1 cellular context compared by ENCODE assay signal in genomic region chr2:105070010-105070865, GRCh38.
TF ChIP-seq lines count a peak whose summit lies in the region.

No MANE protein-coding gene starts in this region.

TF ChIP-seq in GM12878, 131 proteins besides CTCF, POLR2A, EP300 and RAD21:
- no peak for TF ChIP-seq SUPT20H (IDR thresholded peaks at IDR 0.05; ENCODE audit: borderline replicate concordance, control insufficient read depth, low read depth, low read length)
- TF ChIP-seq SPI1 (IDR thresholded peaks at IDR 0.05; ENCODE audit: borderline replicate concordance, insufficient read depth, low read depth, low read length) = no peak
- TF ChIP-seq NFYA (IDR thresholded peaks at IDR 0.05; ENCODE audit: borderline replicate concordance, low read depth, low read length) = no peak
- TF ChIP-seq MYB (IDR thresholded peaks at IDR 0.05; ENCODE audit: borderline replicate concordance, low read depth, low read length) = no peak
- TF ChIP-seq USF2 (IDR thresholded peaks at IDR 0.05; ENCODE audit: borderline replicate concordance, low read depth, low read length) = no peak
- TF ChIP-seq ZSCAN29 (IDR thresholded peaks at IDR 0.05) = no peak
- no peak for TF ChIP-seq MLLT1 (IDR thresholded peaks at IDR 0.05)
- TF ChIP-seq FOXK2 (IDR thresholded peaks at IDR 0.05) = no peak
- TF ChIP-seq MTA2 (IDR thresholded peaks at IDR 0.05; ENCODE audit: low read depth) = no peak
- no peak for TF ChIP-seq ASH2L (IDR thresholded peaks at IDR 0.05; ENCODE audit: borderline replicate concordance, low read depth)
- no peak for TF ChIP-seq EZH2 (IDR thresholded peaks at IDR 0.05; ENCODE audit: borderline replicate concordance, control insufficient read depth, low read depth, low read length)
- no peak for TF ChIP-seq POU2F2 (IDR thresholded peaks at IDR 0.05; ENCODE audit: borderline replicate concordance, low read depth, low read length)
- TF ChIP-seq MEF2A (IDR thresholded peaks at IDR 0.05; ENCODE audit: insufficient read depth, low read depth, low read length) = no peak
- TF ChIP-seq DPF2 (IDR thresholded peaks at IDR 0.05) = no peak
- no peak for TF ChIP-seq GABPA (IDR thresholded peaks at IDR 0.05; ENCODE audit: low read depth)
